Comparison of ENCODE assay signal across 22 cellular contexts in the genomic region with DNA sequence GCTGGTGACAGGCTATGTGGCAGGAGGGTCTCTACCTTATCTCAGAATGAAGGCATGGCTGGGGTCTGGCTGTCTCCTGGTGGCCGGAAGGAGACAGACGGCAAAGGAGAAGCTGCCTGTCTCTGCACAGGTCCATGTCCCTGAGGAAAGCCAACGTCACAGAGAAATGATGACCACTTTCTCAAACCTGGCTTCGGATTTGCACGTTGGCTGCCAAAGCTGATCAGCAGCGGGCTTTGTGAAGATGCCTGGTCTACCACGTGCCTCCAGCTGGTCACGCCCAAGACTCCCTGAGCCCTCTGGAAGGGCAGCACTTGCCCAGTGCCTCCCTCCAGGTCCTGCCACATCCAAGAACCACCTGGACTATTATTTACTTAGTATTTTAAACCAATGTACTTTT. TPM values are rescaled to one million over a fixed set of nuclear protein-coding genes. Genes with fewer than 3 reads are reported as not detected.
DNase-seq lines count a peak whose midpoint lies in the region; ATAC-seq and TF ChIP-seq lines count a peak whose summit lies in the region.
"Had no signal": no experiment of that assay in that cellular context is flagged by ENCODE, and none has a peak within 500 bp of the region (broad histone marks: within the 10 kb centered on the region; RNA-seq: fewer than 3 reads in every experiment).

No MANE protein-coding gene starts in this region.

- intact Hi-C loops in CD8-positive, alpha-beta T cell (cut with DNase I, micrococcal nuclease), result loop anchor here in 1 of 2 experiments (10.0 kb wide), 1 partner anchor 549 kb away; the partner anchor contains the start of gene ATF7IP2
- intact Hi-C loops in psoas muscle (cut with DNase I), result no loop called here

- no peak overlapping the region for H3K27ac ChIP-seq in CD8-positive, alpha-beta T cell (ENCODE audit: low read depth, low read length)
- peak overlapping the region; percentile 58 for H3K27ac ChIP-seq in psoas muscle
- H3K27ac ChIP-seq: A549, left lung had no signal

- H3K4me1 ChIP-seq in CD8-positive, alpha-beta T cell (ENCODE audit: insufficient read depth, low read length), result peaks cover 45% of the 10 kb centered on the region
- peaks cover 86% of the 10 kb centered on the region for H3K4me1 ChIP-seq in psoas muscle
- H3K4me1 ChIP-seq: A549 had no signal

- H3K36me3 ChIP-seq in CD8-positive, alpha-beta T cell (ENCODE audit: insufficient read depth, low read length), result peaks cover 7% of the 10 kb centered on the region
- H3K36me3 ChIP-seq in psoas muscle (ENCODE audit: insufficient read depth in 1 of 2, low read depth in 1 of 2), result peaks cover 0 to 18% of the 10 kb centered on the region in 2 donors

- no peaks in the 10 kb centered on the region for H3K27me3 Mint-ChIP-seq in activated T-cell treated with anti-CD3 and anti-CD28 coated beads, Interleukin-2, amount 50 U/mL, for 72 hours (ENCODE audit: low read depth)
- H3K27me3 Mint-ChIP-seq in CD8-positive, alpha-beta T cell (ENCODE audit: low read depth), result no peaks in the 10 kb centered on the region
- H3K27me3 Mint-ChIP-seq in brain, result no peaks in the 10 kb centered on the region
- peaks cover 11% of the 10 kb centered on the region for H3K27me3 Mint-ChIP-seq in glutamatergic neuron (ENCODE audit: unreplicated experiment)
- H3K27me3 Mint-ChIP-seq: activated naive CD4-positive, alpha-beta T cell treated with anti-CD3 and anti-CD28 coated beads, Interleukin-2, amount 50 U/mL, for 24 hours had no signal

- ATAC-seq in activated T-cell treated with anti-CD3 and anti-CD28 coated beads, Interleukin-2, amount 50 U/mL, for 72 hours (replicated peaks in 1 of 2), result no peak
- no peak for ATAC-seq in CD8-positive, alpha-beta T cell
- peak in 3 of 4 donors; percentile 11 to 36 (median 26) for ATAC-seq in psoas muscle
- no peak for ATAC-seq in HG02938 (IDR thresholded peaks at IDR 0.05; ENCODE audit: unreplicated experiment)
- ATAC-seq: A549, left lung had no signal

- H3K36me3 Mint-ChIP-seq in activated T-cell treated with anti-CD3 and anti-CD28 coated beads, Interleukin-2, amount 50 U/mL, for 72 hours (ENCODE audit: insufficient read depth in 2 of 2), result peaks cover 2 to 4% of the 10 kb centered on the region in 2 donors
- peaks cover 48% of the 10 kb centered on the region for H3K36me3 Mint-ChIP-seq in CD8-positive, alpha-beta T cell
- H3K36me3 Mint-ChIP-seq in brain (peaks cover 29% of the 10 kb centered on the region), glutamatergic neuron (ENCODE audit: unreplicated experiment) (no peaks in the 10 kb centered on the region)

- H3K9me3 Mint-ChIP-seq in activated T-cell treated with anti-CD3 and anti-CD28 coated beads, Interleukin-2, amount 50 U/mL, for 72 hours, result no peaks in the 10 kb centered on the region
- no peaks in the 10 kb centered on the region for H3K9me3 Mint-ChIP-seq in CD8-positive, alpha-beta T cell
- H3K9me3 Mint-ChIP-seq in brain, result no peaks in the 10 kb centered on the region
- peaks cover 2% of the 10 kb centered on the region for H3K9me3 Mint-ChIP-seq in glutamatergic neuron (ENCODE audit: unreplicated experiment)
- H3K9me3 Mint-ChIP-seq: activated naive CD4-positive, alpha-beta T cell treated with anti-CD3 and anti-CD28 coated beads, Interleukin-2, amount 50 U/mL, for 24 hours had no signal

- WGBS in psoas muscle, 3 donors, result 33 to 48% (median 36%) methylated on average over 8 of the region's 8 CpGs

- H3K4me3 ChIP-seq in CD8-positive, alpha-beta T cell (ENCODE audit: low read depth, low read length), result no peak overlapping the region
- no peak overlapping the region for H3K4me3 ChIP-seq in psoas muscle
- H3K4me3 ChIP-seq: A549, left lung had no signal

- peaks cover 63% of the 10 kb centered on the region for H3K4me1 Mint-ChIP-seq in activated T-cell treated with anti-CD3 and anti-CD28 coated beads, Interleukin-2, amount 50 U/mL, for 72 hours (ENCODE audit: low read depth)
- H3K4me1 Mint-ChIP-seq in CD8-positive, alpha-beta T cell (ENCODE audit: low read depth), result peaks cover 65% of the 10 kb centered on the region
- H3K4me1 Mint-ChIP-seq in brain, result peaks cover 54% of the 10 kb centered on the region
- peaks cover 7% of the 10 kb centered on the region for H3K4me1 Mint-ChIP-seq in glutamatergic neuron (ENCODE audit: low read depth, unreplicated experiment)

- no peak for TF ChIP-seq CTCF in CD8-positive, alpha-beta T cell (IDR thresholded peaks at IDR 0.05)
- TF ChIP-seq CTCF in brain (conservative IDR thresholded peaks at IDR 0.05), result no peak
- no peak for TF ChIP-seq CTCF in psoas muscle (IDR thresholded peaks at IDR 0.05)
- TF ChIP-seq CTCF in glutamatergic neuron (IDR thresholded peaks at IDR 0.05; ENCODE audit: partially characterized antibody, unreplicated experiment), result no peak

- H3K27me3 ChIP-seq in CD8-positive, alpha-beta T cell (ENCODE audit: insufficient read depth, low read length), result no peaks in the 10 kb centered on the region
- no peaks in the 10 kb centered on the region for H3K27me3 ChIP-seq in psoas muscle (ENCODE audit: insufficient read depth in 3 of 3, low read length in 2 of 3)
- H3K27me3 ChIP-seq: left lung had no signal

- H3K27ac Mint-ChIP-seq in activated T-cell treated with anti-CD3 and anti-CD28 coated beads, Interleukin-2, amount 50 U/mL, for 72 hours, result peak overlapping the region; percentile 63
- H3K27ac Mint-ChIP-seq in CD8-positive, alpha-beta T cell, result peak overlapping the region; percentile 41
- H3K27ac Mint-ChIP-seq in brain (peak overlapping the region in 3 of 5 experiments; percentile 60 to 75 (median 67)), glutamatergic neuron (ENCODE audit: unreplicated experiment) (no peak overlapping the region)
- H3K27ac Mint-ChIP-seq: activated naive CD4-positive, alpha-beta T cell treated with anti-CD3 and anti-CD28 coated beads, Interleukin-2, amount 50 U/mL, for 24 hours had no signal

- POLR2A ChIA-PET in CD8-positive, alpha-beta T cell (lab: Charles Lee), result no interaction called here

- H3K9me3 ChIP-seq in CD8-positive, alpha-beta T cell (ENCODE audit: low read length), result no peaks in the 10 kb centered on the region
- H3K9me3 ChIP-seq in psoas muscle, result no peaks in the 10 kb centered on the region
- H3K9me3 ChIP-seq: A549, left lung had no signal

- no peak overlapping the region for H3K4me3 Mint-ChIP-seq in activated T-cell treated with anti-CD3 and anti-CD28 coated beads, Interleukin-2, amount 50 U/mL, for 72 hours
- no peak overlapping the region for H3K4me3 Mint-ChIP-seq in CD8-positive, alpha-beta T cell
- no peak overlapping the region for H3K4me3 Mint-ChIP-seq in brain
- no peak overlapping the region for H3K4me3 Mint-ChIP-seq in glutamatergic neuron (ENCODE audit: unreplicated experiment)
- H3K4me3 Mint-ChIP-seq: activated naive CD4-positive, alpha-beta T cell treated with anti-CD3 and anti-CD28 coated beads, Interleukin-2, amount 50 U/mL, for 24 hours had no signal

- CTCF ChIA-PET in CD8-positive, alpha-beta T cell (lab: Charles Lee), result interaction anchor here (3.8 kb wide), 1 partner anchor 15 kb away, joined by 20 read pairs; no protein-coding TSS in a partner anchor

- no peak for DNase-seq in activated T-cell treated with anti-CD3 and anti-CD28 coated beads, Interleukin-2, amount 50 U/mL, for 72 hours
- DNase-seq in activated T-cell treated with anti-CD3 and anti-CD28 coated beads for 4 hours (no peak), psoas muscle (peak in 1 of 2 donors; percentile 56), glutamatergic neuron (no peak)
- DNase-seq in CD8-positive, alpha-beta T cell, result no peak
- no peak for DNase-seq in activated CD4-positive, alpha-beta T cell treated with anti-CD3 and anti-CD28 coated beads for 1 hour
- DNase-seq: activated CD4-positive, alpha-beta T cell treated with anti-CD3 and anti-CD28 coated beads for 48 hours; DMS79; effector CD8-positive, alpha-beta T cell; foreskin melanocyte; hypothalamus; NCI-H146; NCI-H2171; NCI-H524 treated with DMSO at 0.1 percent for 48 hours; posterior cingulate gyrus; T-helper 2 cell had no signal

RNA-seq across cellular contexts. Expression of gene DEXI, which starts 8.4 kb away (rescaled TPM):
- total RNA-seq in activated T-cell treated with anti-CD3 and anti-CD28 coated beads, Interleukin-2, amount 50 U/mL, for 72 hours, result 10 to 100 TPM; 24.4 to 26.7 TPM
- 1 to 10 TPM; 4.7 to 5.6 TPM for total RNA-seq in CD8-positive, alpha-beta T cell
- 71.5 TPM for polyA plus RNA-seq in brain (ENCODE audit: insufficient read depth, low read depth, low replicate concordance)
- total RNA-seq in psoas muscle, result 10 to 100 TPM; 71.9 to 95.1 (median 83.1) TPM
- 100 to 1,000 TPM in 2 of 3 donors, 10 to 100 TPM in 1; 98.9 to 122 (median 104) TPM for polyA plus RNA-seq in psoas muscle
- 37.3 TPM for total RNA-seq in glutamatergic neuron (ENCODE audit: unreplicated experiment)

RNA-seq across cellular contexts. Expression of gene CLEC16A, which starts 10.5 kb away (rescaled TPM):
- total RNA-seq in activated T-cell treated with anti-CD3 and anti-CD28 coated beads, Interleukin-2, amount 50 U/mL, for 72 hours, result 10 to 100 TPM; 29.9 to 32.3 TPM
- 10 to 100 TPM; 20.5 to 21.9 TPM for total RNA-seq in CD8-positive, alpha-beta T cell
- polyA plus RNA-seq in brain (ENCODE audit: insufficient read depth, low read depth, low replicate concordance) (22.2 TPM), psoas muscle (10 to 100 TPM; 13.1 to 28.1 (median 15.3) TPM)
- total RNA-seq in psoas muscle (10 to 100 TPM; 18.3 to 24.5 (median 22.4) TPM), glutamatergic neuron (ENCODE audit: unreplicated experiment) (43.0 TPM)

RNA-seq across cellular contexts. Expression of gene CIITA, which starts 56.9 kb away (rescaled TPM):
- 1 to 10 TPM; 3.1 to 7.2 TPM for total RNA-seq in activated T-cell treated with anti-CD3 and anti-CD28 coated beads, Interleukin-2, amount 50 U/mL, for 72 hours
- total RNA-seq in CD8-positive, alpha-beta T cell, result 1 to 10 TPM; 4.0 to 5.8 TPM
- polyA plus RNA-seq in brain (ENCODE audit: insufficient read depth, low read depth, low replicate concordance) (0.75 TPM), psoas muscle (10 to 100 TPM in 1 of 3 donors, 1 to 10 TPM in 2; 2.3 to 15.3 (median 4.1) TPM)
- total RNA-seq in psoas muscle (10 to 100 TPM in 1 of 4 donors, 1 to 10 TPM in 3; 2.9 to 13.8 (median 5.2) TPM), glutamatergic neuron (ENCODE audit: unreplicated experiment) (0.69 TPM)
- polyA plus RNA-seq: neural cell had no signal

Comparison
In these comparisons a context has a peak if more than half of its experiments do, and no peak if none do; other contexts are left out.
1. ATAC-seq: peak in psoas muscle (3 of 4); none in activated T-cell treated with anti-CD3 and anti-CD28 coated beads, Interleukin-2, amount 50 U/mL, for 72 hours (0 of 2), CD8-positive, alpha-beta T cell (single experiment) and HG02938 (single experiment).